21 cellular contexts compared by ENCODE assay signal in genomic region chr2:39370101-39370500, GRCh38.
"Had no signal": no experiment of that assay in that cellular context is flagged by ENCODE, and none has a peak within 500 bp of the region (broad histone marks: within the 10 kb centered on the region; RNA-seq: fewer than 3 reads in every experiment).

No MANE protein-coding gene starts in this region.

- H3K27ac ChIP-seq: transverse colon, uterus had no signal

- H3K4me3 Mint-ChIP-seq: activated CD4-positive, alpha-beta T cell treated with anti-CD3 and anti-CD28 coated beads, Interleukin-2, amount 10 ng/mL, durations not matched to agents 7 days and 5 days; activated CD8-positive, alpha-beta T cell treated with anti-CD3 and anti-CD28 coated beads, Interleukin-2, amount 10 ng/mL, durations not matched to agents 7 days and 5 days; activated naive CD4-positive, alpha-beta T cell treated with anti-CD3 and anti-CD28 coated beads, Interleukin-2, amount 10 ng/mL, durations not matched to agents 7 days and 5 days; activated naive CD8-positive, alpha-beta T cell treated with anti-CD3 and anti-CD28 coated beads, Interleukin-2, amount 50 U/mL, for 24 hours; activated T-cell treated with anti-CD3 and anti-CD28 coated beads, Interleukin-2, amount 50 U/mL, for 24 hours; nephron; stimulated activated naive CD8-positive, alpha-beta T cell treated with anti-CD3 and anti-CD28 coated beads, Interleukin-15, Interleukin-2, amounts not matched to agents 100 ng/mL and 50 ng/mL, for 24 hours had no signal

- ATAC-seq: activated CD4-positive, CD25-positive, alpha-beta regulatory T cell treated with anti-CD3 and anti-CD28 coated beads, Interleukin-2, amount 50 U/mL, for 24 hours; activated CD8-positive, alpha-beta T cell treated with anti-CD3 and anti-CD28 coated beads, Interleukin-2, amount 10 ng/mL, durations not matched to agents 7 days and 5 days; activated naive CD8-positive, alpha-beta T cell treated with anti-CD3 and anti-CD28 coated beads, Interleukin-2, amount 50 U/mL, for 24 hours; esophagus mucosa; left cardiac atrium had no signal

- H3K27me3 Mint-ChIP-seq: activated CD4-positive, alpha-beta T cell treated with anti-CD3 and anti-CD28 coated beads, Interleukin-2, amount 10 ng/mL, durations not matched to agents 7 days and 5 days; activated naive CD4-positive, alpha-beta T cell treated with anti-CD3 and anti-CD28 coated beads, Interleukin-2, amount 10 ng/mL, durations not matched to agents 7 days and 5 days; activated naive CD8-positive, alpha-beta T cell treated with anti-CD3 and anti-CD28 coated beads, Interleukin-2, amount 50 U/mL, for 24 hours; activated T-cell treated with anti-CD3 and anti-CD28 coated beads, Interleukin-2, amount 50 U/mL, for 24 hours; stimulated activated naive CD8-positive, alpha-beta T cell treated with anti-CD3 and anti-CD28 coated beads, Interleukin-15, Interleukin-2, amounts not matched to agents 100 ng/mL and 50 ng/mL, for 24 hours had no signal

- DNase-seq: activated CD4-positive, alpha-beta T cell treated with anti-CD3 and anti-CD28 coated beads, Interleukin-2, amount 10 ng/mL, durations not matched to agents 7 days and 5 days; activated CD8-positive, alpha-beta T cell treated with anti-CD3 and anti-CD28 coated beads, Interleukin-2, amount 10 ng/mL, durations not matched to agents 7 days and 5 days; activated effector memory CD4-positive, alpha-beta T cell treated with Interleukin-2 at 50 U/mL for 16 hours; activated naive CD4-positive, alpha-beta T cell treated with anti-CD3 and anti-CD28 coated beads, Interleukin-2, amount 10 ng/mL, durations not matched to agents 7 days and 5 days; activated naive CD8-positive, alpha-beta T cell treated with anti-CD3 and anti-CD28 coated beads, Interleukin-2, amount 50 U/mL, for 24 hours; activated T-cell treated with anti-CD3 and anti-CD28 coated beads, Interleukin-2, amount 50 U/mL, for 24 hours; aorta; cortex of kidney; effector CD4-positive, alpha-beta T cell; left cardiac atrium; occipital lobe; stimulated activated CD4-positive, alpha-beta T cell treated with anti-CD3 and anti-CD28 coated beads, Interleukin-12 subunit alpha, Interleukin-12 subunit beta, amount 100 ng/mL, for 4 hours; stimulated activated CD4-positive, alpha-beta T cell treated with anti-CD3 and anti-CD28 coated beads, Interleukin-1b, Interleukin-23, amount 100 ng/mL, for 48 hours; T-helper 1 cell; T1000; transverse colon; uterus had no signal

- H3K27me3 ChIP-seq: transverse colon, uterus had no signal

- H3K4me3 ChIP-seq: transverse colon, uterus had no signal

- H3K9me3 ChIP-seq: uterus had no signal

- H3K4me1 Mint-ChIP-seq: nephron had no signal

- H3K4me1 ChIP-seq: uterus had no signal

- H3K27ac Mint-ChIP-seq: activated CD4-positive, alpha-beta T cell treated with anti-CD3 and anti-CD28 coated beads, Interleukin-2, amount 10 ng/mL, durations not matched to agents 7 days and 5 days; activated CD8-positive, alpha-beta T cell treated with anti-CD3 and anti-CD28 coated beads, Interleukin-2, amount 10 ng/mL, durations not matched to agents 7 days and 5 days; activated naive CD4-positive, alpha-beta T cell treated with anti-CD3 and anti-CD28 coated beads, Interleukin-2, amount 10 ng/mL, durations not matched to agents 7 days and 5 days; activated naive CD8-positive, alpha-beta T cell treated with anti-CD3 and anti-CD28 coated beads, Interleukin-2, amount 50 U/mL, for 24 hours; activated T-cell treated with anti-CD3 and anti-CD28 coated beads, Interleukin-2, amount 50 U/mL, for 24 hours; nephron; stimulated activated naive CD8-positive, alpha-beta T cell treated with anti-CD3 and anti-CD28 coated beads, Interleukin-15, Interleukin-2, amounts not matched to agents 100 ng/mL and 50 ng/mL, for 24 hours had no signal

- H3K36me3 ChIP-seq: transverse colon, uterus had no signal
